11 cellular contexts compared by ENCODE assay signal in the genomic region with DNA sequence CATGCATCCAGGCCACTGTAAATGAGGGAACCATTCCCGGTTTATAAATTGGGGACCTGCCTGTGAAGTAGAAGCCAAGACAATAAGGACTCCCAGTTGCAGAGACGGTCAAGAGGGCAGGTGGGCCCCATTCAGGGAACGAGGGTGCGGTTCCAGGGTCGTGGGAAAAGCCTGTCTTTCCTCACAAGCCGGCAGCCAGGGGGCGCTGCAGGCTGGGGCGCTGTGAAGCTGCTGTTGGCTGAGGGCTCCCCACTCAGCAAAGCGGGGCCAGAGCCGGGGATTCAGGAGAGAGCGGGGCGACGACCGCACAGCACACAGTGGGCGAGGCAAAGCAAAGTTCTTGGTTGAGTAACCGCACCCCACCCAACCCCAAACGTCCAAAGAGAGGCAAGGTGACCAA. TPM values are rescaled to one million over a fixed set of nuclear protein-coding genes. Genes with fewer than 3 reads are reported as not detected.
DNase-seq lines count a peak whose midpoint lies in the region; ATAC-seq and TF ChIP-seq lines count a peak whose summit lies in the region.
"Had no signal": no experiment of that assay in that cellular context is flagged by ENCODE, and none has a peak within 500 bp of the region (broad histone marks: within the 10 kb centered on the region; RNA-seq: fewer than 3 reads in every experiment).

No MANE protein-coding gene starts in this region.

- CTCF ChIA-PET in activated CD4-positive, alpha-beta T cell treated with anti-CD3 and anti-CD28 coated beads for 36 hours (lab: Charles Lee) = interaction anchor here (0.6 to 1.3 kb wide), 6 partner anchors 9 to 715 kb away, joined by 3 to 5 read pairs (median 3); no protein-coding TSS in a partner anchor

- peaks cover 13% of the 10 kb centered on the region for H3K4me1 Mint-ChIP-seq in activated CD4-positive, alpha-beta T cell treated with anti-CD3 and anti-CD28 coated beads for 36 hours
- H3K4me1 Mint-ChIP-seq in stimulated activated naive B cell treated with anti-CD40 and anti-IgM and Interleukin-4, amounts not matched to agents 10 μg/mL and 1 μg/mL and 100 μg/mL, for 72 hours = peaks cover 6 to 11% of the 10 kb centered on the region in 2 donors

- ATAC-seq in activated CD4-positive, alpha-beta T cell treated with anti-CD3 and anti-CD28 coated beads for 36 hours = peak; percentile 39
- ATAC-seq in heart right ventricle (peak in 3 of 8 donors; percentile 29 to 42 (median 38)), HG03342 (IDR thresholded peaks at IDR 0.05; ENCODE audit: unreplicated experiment) (no peak), HG03432 (IDR thresholded peaks at IDR 0.05; ENCODE audit: unreplicated experiment) (no peak), GM19452 (IDR thresholded peaks at IDR 0.05; ENCODE audit: unreplicated experiment) (no peak)
- ATAC-seq in stimulated activated naive B cell treated with anti-CD40 and anti-IgM and Interleukin-4, amounts not matched to agents 10 μg/mL and 1 μg/mL and 100 μg/mL, for 72 hours (replicated peaks) = no peak

- TF ChIP-seq CTCF in heart right ventricle (IDR thresholded peaks at IDR 0.05) = peak; percentile 16 to 63 (median 48)

- H3K4me3 ChIP-seq in heart right ventricle = no peak overlapping the region

- H3K9me3 Mint-ChIP-seq in activated CD4-positive, alpha-beta T cell treated with anti-CD3 and anti-CD28 coated beads for 36 hours (ENCODE audit: low read depth) = no peaks in the 10 kb centered on the region
- peaks cover 5 to 11% of the 10 kb centered on the region in 2 donors for H3K9me3 Mint-ChIP-seq in stimulated activated naive B cell treated with anti-CD40 and anti-IgM and Interleukin-4, amounts not matched to agents 10 μg/mL and 1 μg/mL and 100 μg/mL, for 72 hours

- POLR2A ChIA-PET in activated CD4-positive, alpha-beta T cell treated with anti-CD3 and anti-CD28 coated beads for 36 hours (lab: Charles Lee) = no interaction called here

- no peak overlapping the region for H3K27ac ChIP-seq in heart right ventricle

- peaks cover 28% of the 10 kb centered on the region for H3K36me3 Mint-ChIP-seq in activated CD4-positive, alpha-beta T cell treated with anti-CD3 and anti-CD28 coated beads for 36 hours (ENCODE audit: low read depth)
- H3K36me3 Mint-ChIP-seq in stimulated activated naive B cell treated with anti-CD40 and anti-IgM and Interleukin-4, amounts not matched to agents 10 μg/mL and 1 μg/mL and 100 μg/mL, for 72 hours = peaks cover 57 to 67% of the 10 kb centered on the region in 2 donors

- H3K27me3 Mint-ChIP-seq in activated CD4-positive, alpha-beta T cell treated with anti-CD3 and anti-CD28 coated beads for 36 hours = no peaks in the 10 kb centered on the region
- peaks cover 0 to 5% of the 10 kb centered on the region in 2 donors for H3K27me3 Mint-ChIP-seq in stimulated activated naive B cell treated with anti-CD40 and anti-IgM and Interleukin-4, amounts not matched to agents 10 μg/mL and 1 μg/mL and 100 μg/mL, for 72 hours

- intact Hi-C loops in activated CD4-positive, alpha-beta T cell treated with anti-CD3 and anti-CD28 coated beads for 36 hours (cut with DNase I, micrococcal nuclease) = loop anchor here (5.0 kb wide), 2 partner anchors 86 to 716 kb away; no protein-coding TSS in a partner anchor
- intact Hi-C loops in heart right ventricle (cut with DNase I) = loop anchor here in 3 of 10 donors (5.0 to 10.0 kb wide), 3 partner anchors 91 to 716 kb away; partner anchors contain the start of gene HS3ST3B1 (in 1 of the 3)

- H3K27ac Mint-ChIP-seq in activated CD4-positive, alpha-beta T cell treated with anti-CD3 and anti-CD28 coated beads for 36 hours = no peak overlapping the region
- H3K27ac Mint-ChIP-seq in stimulated activated naive B cell treated with anti-CD40 and anti-IgM and Interleukin-4, amounts not matched to agents 10 μg/mL and 1 μg/mL and 100 μg/mL, for 72 hours = peak overlapping the region; percentile 47

- WGBS in heart right ventricle, 2 donors = 52 to 57% methylated on average over 17 of the region's 17 CpGs

- peaks cover 0 to 32% (median 0%) of the 10 kb centered on the region in 9 donors for H3K36me3 ChIP-seq in heart right ventricle

- DNase-seq in activated CD4-positive, alpha-beta T cell treated with anti-CD3 and anti-CD28 coated beads for 36 hours = peak; percentile 61
- no peak for DNase-seq in activated CD4-positive, alpha-beta T cell treated with anti-CD3 and anti-CD28 coated beads, Interleukin-2, amount 50 U/mL, for 48 hours
- peak; percentile 10 to 38 for DNase-seq in activated CD4-positive, alpha-beta T cell treated with anti-CD3 and anti-CD28 coated beads for 4 hours
- peak in 1 of 2 donors; percentile 33 for DNase-seq in heart right ventricle
- DNase-seq in stimulated activated naive B cell treated with anti-CD40 and anti-IgM and Interleukin-4, amounts not matched to agents 10 μg/mL and 1 μg/mL and 100 μg/mL, for 72 hours = no peak
- DNase-seq: cerebellar nuclear complex, SW 1271 had no signal

- H3K9me3 ChIP-seq in heart right ventricle = no peaks in the 10 kb centered on the region

- H3K27me3 ChIP-seq in heart right ventricle = no peaks in the 10 kb centered on the region

- peaks cover 0 to 4% (median 0%) of the 10 kb centered on the region in 9 donors for H3K4me1 ChIP-seq in heart right ventricle

- H3K4me3 Mint-ChIP-seq in activated CD4-positive, alpha-beta T cell treated with anti-CD3 and anti-CD28 coated beads for 36 hours = no peak overlapping the region
- no peak overlapping the region for H3K4me3 Mint-ChIP-seq in stimulated activated naive B cell treated with anti-CD40 and anti-IgM and Interleukin-4, amounts not matched to agents 10 μg/mL and 1 μg/mL and 100 μg/mL, for 72 hours

RNA-seq across cellular contexts. Expression of gene CDRT15, which starts 24.9 kb away (rescaled TPM):
- total RNA-seq in activated CD4-positive, alpha-beta T cell treated with anti-CD3 and anti-CD28 coated beads for 36 hours = not detected
- not detected for total RNA-seq in heart right ventricle
- not detected for polyA plus RNA-seq in heart right ventricle
- total RNA-seq: mononuclear cell had no signal

Comparison
In these comparisons a context has a peak if more than half of its experiments do, and no peak if none do; other contexts are left out.
1. DNase-seq: peak in activated CD4-positive, alpha-beta T cell treated with anti-CD3 and anti-CD28 coated beads for 36 hours (single experiment) and activated CD4-positive, alpha-beta T cell treated with anti-CD3 and anti-CD28 coated beads for 4 hours (2 of 2); none in activated CD4-positive, alpha-beta T cell treated with anti-CD3 and anti-CD28 coated beads, Interleukin-2, amount 50 U/mL, for 48 hours (0 of 2) and stimulated activated naive B cell treated with anti-CD40 and anti-IgM and Interleukin-4, amounts not matched to agents 10 μg/mL and 1 μg/mL and 100 μg/mL, for 72 hours (single experiment).